Comparison of ENCODE assay signal across 1 cellular context in the genomic region with DNA sequence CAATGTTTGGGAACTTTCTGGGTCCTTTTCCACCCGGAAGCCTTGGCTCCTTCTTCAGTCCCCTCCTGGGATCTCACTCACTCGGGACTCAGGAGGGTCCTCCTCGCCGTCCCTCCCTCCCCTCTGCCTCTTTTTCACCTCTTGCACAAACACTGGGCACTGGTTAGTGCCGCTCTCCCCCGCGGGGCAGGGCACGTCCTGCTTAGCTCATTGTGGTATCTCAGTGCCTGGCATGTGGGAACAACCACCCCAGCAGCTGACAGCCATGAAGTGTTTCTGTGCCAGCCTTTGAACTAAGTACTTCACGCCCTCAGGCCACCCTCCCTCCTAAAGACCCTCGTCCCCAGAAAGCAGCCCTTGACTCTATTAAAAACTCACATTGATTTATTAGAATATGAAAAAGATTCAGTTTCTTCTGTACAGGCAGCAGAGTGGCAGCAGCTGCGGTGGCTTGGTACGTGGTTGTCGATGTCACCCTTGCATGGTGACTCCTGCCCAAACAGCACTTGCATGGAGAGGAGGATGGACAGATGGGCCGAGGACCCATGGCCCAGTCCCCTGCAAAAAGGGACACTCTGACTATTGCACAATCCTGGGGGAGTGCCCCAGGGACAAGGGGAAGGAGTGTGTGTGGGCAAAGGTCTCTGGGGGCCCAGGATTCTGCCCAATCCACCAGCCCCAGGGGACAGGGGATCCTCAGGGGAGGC.
TF ChIP-seq lines count a peak whose summit lies in the region.

No MANE protein-coding gene starts in this region.

TF ChIP-seq in HepG2, 621 proteins besides CTCF, POLR2A, EP300 and RAD21 (continues in another document):
- TF ChIP-seq HIC2 (CRISPR knock-in tag; IDR thresholded peaks at IDR 0.05; ENCODE audit: low read depth) (no peak), CEBPB (IDR thresholded peaks at IDR 0.05; ENCODE audit: borderline replicate concordance, low read depth, low read length) (peak; percentile 95), SOX13 (IDR thresholded peaks at IDR 0.05) (no peak), SOX13 (CRISPR knock-in tag; conservative IDR thresholded peaks at IDR 0.05 in 1 of 2, IDR thresholded peaks at IDR 0.05 in 1 of 2) (no peak), KLF16 (CRISPR knock-in tag; IDR thresholded peaks at IDR 0.05) (no peak), ZFP91 (CRISPR knock-in tag; IDR thresholded peaks at IDR 0.05; ENCODE audit: borderline replicate concordance) (peak; percentile 12; the same call in 1 of the 2 replicates), ZNF607 (CRISPR knock-in tag; IDR thresholded peaks at IDR 0.05; ENCODE audit: borderline replicate concordance) (no peak), AKAP8 (CRISPR knock-in tag; IDR thresholded peaks at IDR 0.05) (0 out of 2 replicates have a peak, but pooled peaks have one; percentile 27), FOXK1 (CRISPR knock-in tag; IDR thresholded peaks at IDR 0.05; ENCODE audit: borderline replicate concordance, low read depth) (no peak), ZKSCAN8 (CRISPR knock-in tag; IDR thresholded peaks at IDR 0.05; ENCODE audit: borderline replicate concordance) (no peak), LCORL (IDR thresholded peaks at IDR 0.05) (no peak), LCORL (CRISPR knock-in tag; IDR thresholded peaks at IDR 0.05) (peak; percentile 66; the same call in 1 of the 2 replicates), ZZZ3 (CRISPR knock-in tag; IDR thresholded peaks at IDR 0.05; ENCODE audit: borderline replicate concordance) (no peak), NCOA5 (CRISPR knock-in tag; IDR thresholded peaks at IDR 0.05) (no peak), ZNF547 (CRISPR knock-in tag; IDR thresholded peaks at IDR 0.05) (peak; percentile 10; the same call in 1 of the 2 replicates), NR2F1 (CRISPR knock-in tag; IDR thresholded peaks at IDR 0.05) (no peak), ARID4A (CRISPR knock-in tag; IDR thresholded peaks at IDR 0.05; ENCODE audit: borderline replicate concordance) (peak; percentile 45; the same call in 1 of the 2 replicates), ZNF766 (CRISPR knock-in tag; IDR thresholded peaks at IDR 0.05; ENCODE audit: borderline replicate concordance) (no peak), ZNF326 (CRISPR knock-in tag; IDR thresholded peaks at IDR 0.05; ENCODE audit: borderline replicate concordance) (no peak), ZBTB21 (CRISPR knock-in tag; IDR thresholded peaks at IDR 0.05) (no peak), MTA1 (CRISPR knock-in tag; IDR thresholded peaks at IDR 0.05; ENCODE audit: borderline replicate concordance) (0 out of 2 replicates have a peak, but pooled peaks have one; percentile 35), ZKSCAN5 (CRISPR knock-in tag; IDR thresholded peaks at IDR 0.05) (no peak), ZNF501 (CRISPR knock-in tag; IDR thresholded peaks at IDR 0.05) (no peak), ZNF414 (CRISPR knock-in tag; IDR thresholded peaks at IDR 0.05) (0 out of 2 replicates have a peak, but pooled peaks have one; percentile 35), ZNF549 (CRISPR knock-in tag; IDR thresholded peaks at IDR 0.05) (no peak), CCDC6 (CRISPR knock-in tag; IDR thresholded peaks at IDR 0.05) (0 out of 2 replicates have a peak, but pooled peaks have one; percentile 24), ZNF768 (CRISPR knock-in tag; IDR thresholded peaks at IDR 0.05) (no peak), EED (CRISPR knock-in tag; IDR thresholded peaks at IDR 0.05) (0 out of 2 replicates have a peak, but pooled peaks have one; percentile 18), TSC22D2 (CRISPR knock-in tag; IDR thresholded peaks at IDR 0.05; ENCODE audit: borderline replicate concordance) (no peak), ZNF724P (CRISPR knock-in tag; IDR thresholded peaks at IDR 0.05; ENCODE audit: borderline replicate concordance) (no peak), DR1 (CRISPR knock-in tag; IDR thresholded peaks at IDR 0.05) (no peak), FOXC1 (CRISPR knock-in tag; IDR thresholded peaks at IDR 0.05; ENCODE audit: borderline replicate concordance) (0 out of 2 replicates have a peak, but pooled peaks have one; percentile 36), BATF2 (CRISPR knock-in tag; IDR thresholded peaks at IDR 0.05) (0 out of 2 replicates have a peak, but pooled peaks have one; percentile 27), PATZ1 (CRISPR knock-in tag; IDR thresholded peaks at IDR 0.05) (peak; percentile 84), SNAPC4 (CRISPR knock-in tag; IDR thresholded peaks at IDR 0.05) (no peak), NCOA1 (CRISPR knock-in tag; IDR thresholded peaks at IDR 0.05) (peak; percentile 38; the same call in 1 of the 2 replicates), MAZ (IDR thresholded peaks at IDR 0.05; ENCODE audit: borderline replicate concordance, low read depth, low read length) (no peak), MAZ (CRISPR knock-in tag; IDR thresholded peaks at IDR 0.05; ENCODE audit: low read depth) (no peak), ZNF30 (CRISPR knock-in tag; IDR thresholded peaks at IDR 0.05) (no peak), CEBPG (CRISPR knock-in tag; IDR thresholded peaks at IDR 0.05) (peak; percentile 92), PPARG (CRISPR knock-in tag; conservative IDR thresholded peaks at IDR 0.05) (peak; percentile 75)
- TF ChIP-seq, protein P1, sequence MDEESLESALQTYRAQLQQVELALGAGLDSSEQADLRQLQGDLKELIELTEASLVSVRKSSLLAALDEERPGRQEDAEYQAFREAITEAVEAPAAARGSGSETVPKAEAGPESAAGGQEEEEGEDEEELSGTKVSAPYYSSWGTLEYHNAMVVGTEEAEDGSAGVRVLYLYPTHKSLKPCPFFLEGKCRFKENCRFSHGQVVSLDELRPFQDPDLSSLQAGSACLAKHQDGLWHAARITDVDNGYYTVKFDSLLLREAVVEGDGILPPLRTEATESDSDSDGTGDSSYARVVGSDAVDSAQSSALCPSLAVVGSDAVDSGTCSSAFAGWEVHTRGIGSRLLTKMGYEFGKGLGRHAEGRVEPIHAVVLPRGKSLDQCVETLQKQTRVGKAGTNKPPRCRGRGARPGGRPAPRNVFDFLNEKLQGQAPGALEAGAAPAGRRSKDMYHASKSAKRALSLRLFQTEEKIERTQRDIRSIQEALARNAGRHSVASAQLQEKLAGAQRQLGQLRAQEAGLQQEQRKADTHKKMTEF (CRISPR knock-in tag; IDR thresholded peaks at IDR 0.05), result no peak
